10 cellular contexts compared by ENCODE assay signal in the genomic region with DNA sequence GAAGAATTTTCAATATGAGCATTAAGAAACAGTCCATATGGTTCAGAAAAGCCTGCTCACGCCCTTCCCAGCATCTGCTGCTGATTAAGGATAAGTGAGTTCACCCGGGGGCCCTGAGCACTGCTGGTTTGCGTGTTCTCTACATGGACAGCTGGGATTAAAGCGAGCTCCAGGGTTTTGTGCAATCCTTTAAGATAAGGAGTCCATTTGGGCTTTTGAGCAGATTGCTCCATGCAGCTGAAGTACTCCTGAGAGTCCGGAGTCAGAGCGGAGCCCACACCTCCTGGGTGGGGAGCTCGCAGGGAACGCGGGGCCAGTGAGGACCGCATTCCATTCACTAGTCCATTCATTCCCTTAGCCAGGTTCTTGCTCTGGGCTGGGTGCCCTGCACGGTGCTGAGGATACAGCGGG.
A peak's percentile ranks its signal among the peaks of the same experiment; 100 is the strongest.
DNase-seq lines count a peak whose midpoint lies in the region; ATAC-seq lines count a peak whose summit lies in the region.
"Had no signal": no experiment of that assay in that cellular context is flagged by ENCODE, and none has a peak within 500 bp of the region (broad histone marks: within the 10 kb centered on the region; RNA-seq: fewer than 3 reads in every experiment).

No MANE protein-coding gene starts in this region.

- no peaks in the 10 kb centered on the region for H3K27me3 Mint-ChIP-seq in activated CD4-positive, alpha-beta T cell treated with anti-CD3 and anti-CD28 coated beads, Interleukin-2, amount 10 ng/mL, durations not matched to agents 24 days and 14 days

- no peak overlapping the region for H3K4me3 Mint-ChIP-seq in activated CD4-positive, alpha-beta T cell treated with anti-CD3 and anti-CD28 coated beads, Interleukin-2, amount 10 ng/mL, durations not matched to agents 24 days and 14 days

- no peak for ATAC-seq in GM18907 (IDR thresholded peaks at IDR 0.05; ENCODE audit: unreplicated experiment)

- H3K36me3 Mint-ChIP-seq in activated CD4-positive, alpha-beta T cell treated with anti-CD3 and anti-CD28 coated beads, Interleukin-2, amount 10 ng/mL, durations not matched to agents 24 days and 14 days (ENCODE audit: low read depth) = no peaks in the 10 kb centered on the region

- no peak overlapping the region for H3K27ac Mint-ChIP-seq in activated CD4-positive, alpha-beta T cell treated with anti-CD3 and anti-CD28 coated beads, Interleukin-2, amount 10 ng/mL, durations not matched to agents 24 days and 14 days

- no peaks in the 10 kb centered on the region for H3K4me1 Mint-ChIP-seq in activated CD4-positive, alpha-beta T cell treated with anti-CD3 and anti-CD28 coated beads, Interleukin-2, amount 10 ng/mL, durations not matched to agents 24 days and 14 days

- DNase-seq in AG08395 (ENCODE audit: low spot score) (peak; percentile 94), NCI-H524 treated with DMSO at 0.1 percent for 48 hours (lab: John Stamatoyannopoulos, UW) (peak; percentile 100), fibroblast of the conjunctiva (ENCODE audit: low read depth) (peak; percentile 91), non-pigmented ciliary epithelial cell (ENCODE audit: low read depth) (peak; percentile 60), foreskin melanocyte (no peak), HuH-7.5 (ENCODE audit: low spot score) (no peak)
- no peak for DNase-seq in activated CD4-positive, alpha-beta T cell treated with anti-CD3 and anti-CD28 coated beads, Interleukin-2, amount 10 ng/mL, durations not matched to agents 24 days and 14 days
- DNase-seq: NCI-H510A treated with DMSO at 0.1 percent for 48 hours, T-helper 9 cell had no signal

- H3K9me3 Mint-ChIP-seq in activated CD4-positive, alpha-beta T cell treated with anti-CD3 and anti-CD28 coated beads, Interleukin-2, amount 10 ng/mL, durations not matched to agents 24 days and 14 days = no peaks in the 10 kb centered on the region

- intact Hi-C loops in activated CD4-positive, alpha-beta T cell treated with anti-CD3 and anti-CD28 coated beads, Interleukin-2, amount 10 ng/mL, durations not matched to agents 24 days and 14 days (cut with micrococcal nuclease) = no loop called here

Comparison
In these comparisons a context has a peak if more than half of its experiments do, and no peak if none do; other contexts are left out.
1. DNase-seq: peak in AG08395 (single experiment), NCI-H524 treated with DMSO at 0.1 percent for 48 hours (single experiment), fibroblast of the conjunctiva (single experiment) and non-pigmented ciliary epithelial cell (single experiment); none in foreskin melanocyte (single experiment), HuH-7.5 (single experiment) and activated CD4-positive, alpha-beta T cell treated with anti-CD3 and anti-CD28 coated beads, Interleukin-2, amount 10 ng/mL, durations not matched to agents 24 days and 14 days (single experiment).